2 cellular contexts compared by ENCODE assay signal in the genomic region with DNA sequence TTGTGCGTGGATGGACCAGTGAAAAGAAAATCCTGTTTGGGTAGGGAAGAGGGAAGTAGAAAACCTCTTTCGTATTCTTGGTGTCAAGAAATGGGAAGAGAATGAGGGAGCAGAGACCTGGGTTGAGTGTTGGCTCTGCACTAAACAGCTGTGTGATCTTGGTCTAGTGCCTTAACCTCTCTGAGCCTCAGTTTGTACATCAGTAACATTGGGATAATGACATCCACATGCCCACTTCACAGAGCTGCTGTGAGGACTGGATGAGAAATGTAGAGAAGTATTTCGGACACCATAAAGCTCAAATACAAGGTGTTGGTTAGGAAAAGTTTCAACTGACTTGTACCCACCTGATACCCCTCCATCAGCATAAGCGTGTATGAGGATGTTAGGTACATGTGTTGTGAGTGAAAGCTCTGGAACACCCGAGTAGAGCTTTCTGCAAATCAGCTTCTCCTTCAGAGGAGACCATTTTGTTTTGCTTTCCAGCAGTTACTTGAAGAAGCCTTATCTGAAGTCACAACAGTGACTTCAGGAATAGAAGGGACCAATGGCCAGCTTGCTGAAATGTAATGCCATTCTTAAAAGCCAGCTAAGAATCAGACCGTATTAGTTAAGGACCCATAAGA.
A peak's percentile ranks its signal among the peaks of the same experiment; 100 is the strongest.
TF ChIP-seq lines count a peak whose summit lies in the region.

No MANE protein-coding gene starts in this region.

TF ChIP-seq in HepG2, 621 proteins besides CTCF, POLR2A, EP300 and RAD21:
- no peak for TF ChIP-seq ATRX (CRISPR knock-in tag; IDR thresholded peaks at IDR 0.05; ENCODE audit: borderline replicate concordance)
- TF ChIP-seq, protein P1, sequence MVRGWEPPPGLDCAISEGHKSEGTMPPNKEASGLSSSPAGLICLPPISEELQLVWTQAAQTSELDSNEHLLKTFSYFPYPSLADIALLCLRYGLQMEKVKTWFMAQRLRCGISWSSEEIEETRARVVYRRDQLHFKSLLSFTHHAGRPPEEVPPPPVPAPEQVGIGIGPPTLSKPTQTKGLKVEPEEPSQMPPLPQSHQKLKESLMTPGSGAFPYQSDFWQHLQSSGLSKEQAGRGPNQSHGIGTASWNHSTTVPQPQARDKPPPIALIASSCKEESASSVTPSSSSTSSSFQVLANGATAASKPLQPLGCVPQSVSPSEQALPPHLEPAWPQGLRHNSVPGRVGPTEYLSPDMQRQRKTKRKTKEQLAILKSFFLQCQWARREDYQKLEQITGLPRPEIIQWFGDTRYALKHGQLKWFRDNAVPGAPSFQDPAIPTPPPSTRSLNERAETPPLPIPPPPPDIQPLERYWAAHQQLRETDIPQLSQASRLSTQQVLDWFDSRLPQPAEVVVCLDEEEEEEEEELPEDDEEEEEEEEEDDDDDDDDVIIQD (CRISPR knock-in tag; IDR thresholded peaks at IDR 0.05; ENCODE audit: low read depth): no peak
- TF ChIP-seq SIN3B (IDR thresholded peaks at IDR 0.05; ENCODE audit: low read length): no peak
- TF ChIP-seq RBAK (CRISPR knock-in tag; IDR thresholded peaks at IDR 0.05): no peak
- peak; percentile 81; the same call in 1 of the 2 replicates for TF ChIP-seq ZNF768 (CRISPR knock-in tag; IDR thresholded peaks at IDR 0.05)
- TF ChIP-seq KLF6 (CRISPR knock-in tag; IDR thresholded peaks at IDR 0.05): no peak
- TF ChIP-seq ZNF33A (CRISPR knock-in tag; IDR thresholded peaks at IDR 0.05; ENCODE audit: borderline replicate concordance): no peak
- TF ChIP-seq ZMYM3 (CRISPR knock-in tag; IDR thresholded peaks at IDR 0.05): 0 out of 2 replicates have a peak, but pooled peaks have one; percentile 56
- TF ChIP-seq, protein P2, sequence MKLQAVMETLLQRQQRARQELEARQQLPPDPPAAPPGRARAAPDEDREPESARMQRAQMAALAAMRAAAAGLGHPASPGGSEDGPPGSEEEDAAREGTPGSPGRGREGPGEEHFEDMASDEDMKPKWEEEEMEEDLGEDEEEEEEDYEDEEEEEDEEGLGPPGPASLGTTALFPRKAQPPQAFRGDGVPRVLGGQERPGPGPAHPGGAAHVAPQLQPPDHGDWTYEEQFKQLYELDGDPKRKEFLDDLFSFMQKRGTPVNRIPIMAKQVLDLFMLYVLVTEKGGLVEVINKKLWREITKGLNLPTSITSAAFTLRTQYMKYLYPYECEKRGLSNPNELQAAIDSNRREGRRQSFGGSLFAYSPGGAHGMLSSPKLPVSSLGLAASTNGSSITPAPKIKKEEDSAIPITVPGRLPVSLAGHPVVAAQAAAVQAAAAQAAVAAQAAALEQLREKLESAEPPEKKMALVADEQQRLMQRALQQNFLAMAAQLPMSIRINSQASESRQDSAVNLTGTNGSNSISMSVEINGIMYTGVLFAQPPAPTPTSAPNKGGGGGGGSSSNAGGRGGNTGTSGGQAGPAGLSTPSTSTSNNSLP (IDR thresholded peaks at IDR 0.05; ENCODE audit: low read depth, low read length): no peak

TF ChIP-seq in endothelial cell of umbilical vein, 7 proteins besides CTCF, POLR2A, EP300 and RAD21:
- no peak for TF ChIP-seq JUN (IDR thresholded peaks at IDR 0.05; ENCODE audit: borderline replicate concordance, insufficient read depth, insufficient read length, low read depth)
- TF ChIP-seq EZH2 (IDR thresholded peaks at IDR 0.05; ENCODE audit: borderline replicate concordance, low read depth, low read length, severe bottlenecking): no peak
- TF ChIP-seq POLR2AphosphoS5 (IDR thresholded peaks at IDR 0.05; ENCODE audit: insufficient read depth, low read depth, low read length): no peak
- TF ChIP-seq, protein P3, sequence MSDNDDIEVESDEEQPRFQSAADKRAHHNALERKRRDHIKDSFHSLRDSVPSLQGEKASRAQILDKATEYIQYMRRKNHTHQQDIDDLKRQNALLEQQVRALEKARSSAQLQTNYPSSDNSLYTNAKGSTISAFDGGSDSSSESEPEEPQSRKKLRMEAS (IDR thresholded peaks at IDR 0.05; ENCODE audit: insufficient read depth, insufficient read length): no peak
- TF ChIP-seq MYC (IDR thresholded peaks at IDR 0.05; ENCODE audit: low read depth, low read length): no peak
- no peak for TF ChIP-seq GATA2 (IDR thresholded peaks at IDR 0.05; ENCODE audit: insufficient read depth, insufficient read length, low read depth, low read length)
- TF ChIP-seq FOS (IDR thresholded peaks at IDR 0.05; ENCODE audit: borderline replicate concordance, insufficient read depth, low read length): no peak
